Comparison of ENCODE assay signal across 8 cellular contexts in genomic region chr11:67483498-67483798, GRCh38. TPM values are rescaled to one million over a fixed set of nuclear protein-coding genes. Genes with fewer than 3 reads are reported as not detected.
DNase-seq lines count a peak whose midpoint lies in the region; ATAC-seq, FAIRE-seq and TF ChIP-seq lines count a peak whose summit lies in the region.

No MANE protein-coding gene starts in this region.

- TF ChIP-seq CTCF in 22Rv1 (IDR thresholded peaks at IDR 0.05) (no peak), bronchial epithelial cell (IDR thresholded peaks at IDR 0.05; ENCODE audit: insufficient read depth, low read length, severe bottlenecking) (no peak), GM10266 (IDR thresholded peaks at IDR 0.05; ENCODE audit: control insufficient read depth, insufficient read depth, low read depth, missing control alignments) (no peak)

- no peaks in the 10 kb centered on the region for H3K9me3 Mint-ChIP-seq in naive B cell

- FAIRE-seq in bronchial epithelial cell (lab: Jason Lieb, UNC) = no peak

- H3K9me3 ChIP-seq in HUES64 (ENCODE audit: insufficient read depth, low read depth, low read length) = no peaks in the 10 kb centered on the region

- no peaks in the 10 kb centered on the region for H3K27me3 Mint-ChIP-seq in naive B cell

- DNase-seq in bronchial epithelial cell (ENCODE audit: low read depth) (no peak), naive B cell (no peak), mesenteric fat pad (ENCODE audit: low spot score) (no peak), GM10266 (ENCODE audit: extremely low spot score) (no peak), nucleus accumbens (lab: John Stamatoyannopoulos, UW) (no peak)

- H3K27me3 ChIP-seq in HUES64 (ENCODE audit: insufficient read depth, low read length) (peaks cover 6% of the 10 kb centered on the region; the same call in 1 of the 2 replicates), bronchial epithelial cell (ENCODE audit: control insufficient read depth, insufficient read depth, low read length) (no peaks in the 10 kb centered on the region)

- H3K36me3 Mint-ChIP-seq in naive B cell = peaks cover 8 to 10% of the 10 kb centered on the region in 2 donors

- H3K4me3 ChIP-seq in HUES64 (ENCODE audit: low read length) = peak overlapping the region; percentile 66; the same call in 1 of the 2 replicates
- peak overlapping the region; percentile 69 for H3K4me3 ChIP-seq in bronchial epithelial cell (ENCODE audit: low read depth, low read length)

- H3K4me1 Mint-ChIP-seq in naive B cell = peaks cover 42 to 63% (median 58%) of the 10 kb centered on the region in 3 donors

- H3K36me3 ChIP-seq in HUES64 (ENCODE audit: insufficient read depth, low read length) (0 out of 2 replicates have a peak, but pooled peaks cover 2% of the 10 kb centered on the region), bronchial epithelial cell (ENCODE audit: control insufficient read depth, insufficient read depth, low read length) (no peaks in the 10 kb centered on the region)

- ATAC-seq in naive B cell (ENCODE audit: low read depth in 2 of 2) = no peak
- ATAC-seq in GM18520 (IDR thresholded peaks at IDR 0.05; ENCODE audit: unreplicated experiment) = no peak

- H3K4me3 Mint-ChIP-seq in naive B cell = peak overlapping the region; percentile 86 to 99 (median 98)

- H3K27ac Mint-ChIP-seq in naive B cell = peak overlapping the region; percentile 88 to 99 (median 98)

- no peak overlapping the region for H3K9ac ChIP-seq in HUES64 (ENCODE audit: low read depth, low read length)

- peak overlapping the region; percentile 71 for H3K27ac ChIP-seq in 22Rv1
- no peak overlapping the region for H3K27ac ChIP-seq in HUES64 (ENCODE audit: low read depth, low read length)

- 68% methylated on average over 8 of the region's 8 CpGs for WGBS in HUES64

- H3K4me1 ChIP-seq in HUES64 (ENCODE audit: insufficient read depth, low read length) = no peaks in the 10 kb centered on the region

RNA-seq across cellular contexts. Expression of gene AIP, which starts 0.6 kb away (rescaled TPM):
- 18.9 TPM for polyA plus RNA-seq in HUES64 (2013, experiment 1 of 2)
- 22.9 TPM for polyA plus RNA-seq in HUES64 (2013, experiment 2 of 2)
- total RNA-seq in bronchial epithelial cell (51.6 and 85.3 TPM in 2 replicates), mesenteric fat pad (39.5 TPM)
- 100 to 1,000 TPM in 4 of 6 donors, 10 to 100 TPM in 2; 86.8 to 149 (median 120) TPM for polyA plus RNA-seq in naive B cell (ENCODE audit: low read depth in 6 of 6)

RNA-seq across cellular contexts. Expression of gene TMEM134, which starts 14.4 kb away (rescaled TPM):
- 26.9 TPM for polyA plus RNA-seq in HUES64 (2013, experiment 1 of 2)
- polyA plus RNA-seq in HUES64 (2013, experiment 2 of 2) = 45.5 TPM
- total RNA-seq in bronchial epithelial cell (38.2 and 48.9 TPM in 2 replicates), mesenteric fat pad (43.2 TPM)
- polyA plus RNA-seq in naive B cell (ENCODE audit: low read depth in 6 of 6) = 100 to 1,000 TPM; 183 to 250 (median 221) TPM

RNA-seq across cellular contexts. Expression of gene PITPNM1, which starts 21.7 kb away (rescaled TPM):
- polyA plus RNA-seq in HUES64 (2013, experiment 1 of 2) = 20.1 TPM
- 24.5 TPM for polyA plus RNA-seq in HUES64 (2013, experiment 2 of 2)
- total RNA-seq in bronchial epithelial cell (17.4 and 23.7 TPM in 2 replicates), mesenteric fat pad (29.5 TPM)
- 10 to 100 TPM; 10.9 to 34.9 (median 14.5) TPM for polyA plus RNA-seq in naive B cell (ENCODE audit: low read depth in 6 of 6)

RNA-seq across cellular contexts. Expression of gene CDK2AP2, which starts 24.5 kb away (rescaled TPM):
- 36.9 TPM for polyA plus RNA-seq in HUES64 (2013, experiment 1 of 2)
- 40.3 TPM for polyA plus RNA-seq in HUES64 (2013, experiment 2 of 2)
- total RNA-seq in bronchial epithelial cell (19.0 and 21.6 TPM in 2 replicates), mesenteric fat pad (59.6 TPM)
- 100 to 1,000 TPM in 5 of 6 donors, 10 to 100 TPM in 1; 87.4 to 161 (median 111) TPM for polyA plus RNA-seq in naive B cell (ENCODE audit: low read depth in 6 of 6)

RNA-seq across cellular contexts. Expression of gene CABP4, which starts 28.3 kb away (rescaled TPM):
- not detected for polyA plus RNA-seq in HUES64 (2013, experiment 1 of 2)
- not detected for polyA plus RNA-seq in HUES64 (2013, experiment 2 of 2)
- total RNA-seq in bronchial epithelial cell = not detected in 2 replicates
- 1 to 10 TPM in 5 of 6 donors, not detected in 1; 1.5 to 6.8 (median 2.1) TPM for polyA plus RNA-seq in naive B cell (ENCODE audit: low read depth in 6 of 6)
- total RNA-seq in mesenteric fat pad = 3.8 TPM
